Comparison of ENCODE assay signal across 15 cellular contexts in genomic region chr2:120398051-120398960, GRCh38. TPM values are rescaled to one million over a fixed set of nuclear protein-coding genes. Genes with fewer than 3 reads are reported as not detected.
DNase-seq lines count a peak whose midpoint lies in the region; ATAC-seq, FAIRE-seq and TF ChIP-seq lines count a peak whose summit lies in the region.
"Had no signal": no experiment of that assay in that cellular context is flagged by ENCODE, and none has a peak within 500 bp of the region (broad histone marks: within the 10 kb centered on the region; RNA-seq: fewer than 3 reads in every experiment).

No MANE protein-coding gene starts in this region.

- H4K20me1 ChIP-seq in astrocyte (ENCODE audit: insufficient read depth, low read length) = no peaks in the 10 kb centered on the region
- H4K20me1 ChIP-seq: BLaER1 treated with 17β-estradiol and CSF1 and Interleukin-3, amounts not matched to agents 10 nM and 100 nM had no signal

- H3K9ac ChIP-seq in astrocyte (ENCODE audit: low read length) = no peak overlapping the region
- H3K9ac ChIP-seq: BLaER1 treated with 17β-estradiol and CSF1 and Interleukin-3, amounts not matched to agents 10 nM and 100 nM had no signal

- H3K27me3 ChIP-seq in right atrium auricular region = no peaks in the 10 kb centered on the region
- H3K27me3 ChIP-seq in astrocyte (ENCODE audit: insufficient read depth, low read length) = peaks cover 15% of the 10 kb centered on the region
- H3K27me3 ChIP-seq: BLaER1 treated with 17β-estradiol and CSF1 and Interleukin-3, amounts not matched to agents 10 nM and 100 nM had no signal

- H3K27ac ChIP-seq in right atrium auricular region = no peak overlapping the region
- no peak overlapping the region for H3K27ac ChIP-seq in astrocyte (ENCODE audit: low read depth, low read length)
- H3K27ac ChIP-seq: BLaER1 treated with 17β-estradiol and CSF1 and Interleukin-3, amounts not matched to agents 10 nM and 100 nM; tibial nerve had no signal

- FAIRE-seq in astrocyte (lab: Jason Lieb, UNC) (no peak), urothelium cell line (lab: Jason Lieb, UNC) (peak; percentile 73)

- H3K9me3 Mint-ChIP-seq in astrocyte (ENCODE audit: unreplicated experiment) = peaks cover 6% of the 10 kb centered on the region
- H3K9me3 Mint-ChIP-seq: activated CD8-positive, alpha-beta T cell treated with anti-CD3 and anti-CD28 coated beads for 36 hours; T-cell had no signal

- H3K27ac Mint-ChIP-seq in astrocyte (ENCODE audit: unreplicated experiment) = no peak overlapping the region
- H3K27ac Mint-ChIP-seq: activated CD8-positive, alpha-beta T cell treated with anti-CD3 and anti-CD28 coated beads for 36 hours; T-cell had no signal

- no peak overlapping the region for H2AFZ ChIP-seq in astrocyte (ENCODE audit: low read depth, low read length)

- H3K36me3 ChIP-seq in right atrium auricular region (no peaks in the 10 kb centered on the region), astrocyte (ENCODE audit: insufficient read depth, low read length) (no peaks in the 10 kb centered on the region)
- H3K36me3 ChIP-seq: BLaER1 treated with 17β-estradiol and CSF1 and Interleukin-3, amounts not matched to agents 10 nM and 100 nM; tibial nerve had no signal

- H3K79me2 ChIP-seq in astrocyte (ENCODE audit: insufficient read depth, low read length) = no peaks in the 10 kb centered on the region

- H3K4me3 ChIP-seq in right atrium auricular region (no peak overlapping the region), astrocyte (ENCODE audit: insufficient read depth, low read depth, low read length) (no peak overlapping the region)
- H3K4me3 ChIP-seq: BLaER1 treated with 17β-estradiol and CSF1 and Interleukin-3, amounts not matched to agents 10 nM and 100 nM; mucosa of descending colon; tibial nerve had no signal

- intact Hi-C loops in cardiac septum (cut with DNase I) = no loop called here

- ATAC-seq in left lobe of liver (no peak), GM19452 (IDR thresholded peaks at IDR 0.05; ENCODE audit: unreplicated experiment) (no peak), HG03159 (IDR thresholded peaks at IDR 0.05; ENCODE audit: unreplicated experiment) (no peak)
- ATAC-seq: activated CD8-positive, alpha-beta T cell treated with anti-CD3 and anti-CD28 coated beads for 36 hours; T-cell had no signal

- no peaks in the 10 kb centered on the region for H3K9me3 ChIP-seq in right atrium auricular region
- no peaks in the 10 kb centered on the region for H3K9me3 ChIP-seq in astrocyte (ENCODE audit: insufficient read depth, low read depth, low read length)
- H3K9me3 ChIP-seq: BLaER1 treated with 17β-estradiol and CSF1 and Interleukin-3, amounts not matched to agents 10 nM and 100 nM; mucosa of descending colon had no signal

- H3K4me1 ChIP-seq in right atrium auricular region (no peaks in the 10 kb centered on the region), astrocyte (ENCODE audit: insufficient read depth, low read length) (peaks cover 12% of the 10 kb centered on the region)
- H3K4me1 ChIP-seq: tibial nerve had no signal

- H3K4me3 Mint-ChIP-seq in astrocyte (ENCODE audit: unreplicated experiment) = peak overlapping the region; percentile 54
- H3K4me3 Mint-ChIP-seq: activated CD8-positive, alpha-beta T cell treated with anti-CD3 and anti-CD28 coated beads for 36 hours; T-cell had no signal

- peaks cover 13% of the 10 kb centered on the region for H3K4me1 Mint-ChIP-seq in astrocyte (ENCODE audit: low read depth, unreplicated experiment)
- H3K4me1 Mint-ChIP-seq: T-cell had no signal

- DNase-seq in cardiac septum (ENCODE audit: low spot score) (peak; percentile 67), right atrium auricular region (ENCODE audit: low spot score) (no peak), astrocyte (ENCODE audit: low read depth) (peak; percentile 47), left lobe of liver (ENCODE audit: low spot score) (peak; percentile 33), urothelium cell line (ENCODE audit: low spot score) (no peak), NOMO-1 treated with dmso at 0.1 percent for 144 hours (lab: John Stamatoyannopoulos, UW; ENCODE audit: unreplicated experiment) (no peak)
- DNase-seq: activated CD8-positive, alpha-beta T cell treated with anti-CD3 and anti-CD28 coated beads for 36 hours; amygdala; NCI-H1436 treated with DMSO at 0.1 percent for 48 hours had no signal

- TF ChIP-seq CTCF in right atrium auricular region (IDR thresholded peaks at IDR 0.05) (no peak), astrocyte (IDR thresholded peaks at IDR 0.05; ENCODE audit: insufficient read depth, low read depth, low read length) (no peak)

- peaks cover 53% of the 10 kb centered on the region for H3K27me3 Mint-ChIP-seq in astrocyte (ENCODE audit: low read depth, unreplicated experiment)

- no peak overlapping the region for H3K4me2 ChIP-seq in astrocyte (ENCODE audit: low read length)
- H3K4me2 ChIP-seq: BLaER1 treated with 17β-estradiol and CSF1 and Interleukin-3, amounts not matched to agents 10 nM and 100 nM had no signal

- H3K36me3 Mint-ChIP-seq in astrocyte (ENCODE audit: low read depth, unreplicated experiment) = no peaks in the 10 kb centered on the region
- H3K36me3 Mint-ChIP-seq: T-cell had no signal

RNA-seq across cellular contexts. Expression of gene INHBB, which starts 52.4 kb away (rescaled TPM):
- total RNA-seq in cardiac septum = 2.8 TPM
- 1 to 10 TPM in 1 of 2 donors, under 1 TPM in 1; 0.74 to 5.9 TPM for total RNA-seq in right atrium auricular region
- total RNA-seq in astrocyte = 7.1 and 19.8 TPM in 2 replicates
- 6.3 TPM for total RNA-seq in left lobe of liver
- total RNA-seq: activated CD8-positive, alpha-beta T cell treated with anti-CD3 and anti-CD28 coated beads for 36 hours had no signal

Comparison
In these comparisons a context has a peak if more than half of its experiments do, and no peak if none do; other contexts are left out.
1. DNase-seq: peak in cardiac septum (single experiment), astrocyte (single experiment) and left lobe of liver (single experiment); none in right atrium auricular region (single experiment), urothelium cell line (single experiment) and NOMO-1 treated with dmso at 0.1 percent for 144 hours (single experiment).